ENCODE assay signal across 32 cellular contexts in genomic region chr5:111507276-111507675, GRCh38. TPM values are rescaled to one million over a fixed set of nuclear protein-coding genes. Genes with fewer than 3 reads are reported as not detected.
DNase-seq lines count a peak whose midpoint lies in the region; ATAC-seq and TF ChIP-seq lines count a peak whose summit lies in the region.
"Had no signal": no experiment of that assay in that cellular context is flagged by ENCODE, and none has a peak within 500 bp of the region (broad histone marks: within the 10 kb centered on the region; RNA-seq: fewer than 3 reads in every experiment).

No MANE protein-coding gene starts in this region.

- no peaks in the 10 kb centered on the region for H3K9me3 Mint-ChIP-seq in activated T-cell treated with anti-CD3 and anti-CD28 coated beads, Interleukin-2, amount 50 U/mL, for 72 hours
- H3K9me3 Mint-ChIP-seq in stimulated activated effector memory CD8-positive, alpha-beta T cell treated with anti-CD3 and anti-CD28 coated beads, Interleukin-12 subunit alpha, Interleukin-12 subunit beta, amount 100 ng/mL, for 72 hours, result no peaks in the 10 kb centered on the region
- H3K9me3 Mint-ChIP-seq: activated CD4-positive, alpha-beta memory T cell treated with anti-CD3 and anti-CD28 coated beads, Interleukin-2, amount 10 ng/mL, durations not matched to agents 7 days and 5 days; CD4-positive, alpha-beta memory T cell; mesothelial cell of epicardium had no signal

- no peak for TF ChIP-seq CTCF in choroid plexus epithelial cell (conservative IDR thresholded peaks at IDR 0.05; ENCODE audit: low read depth, low read length)

- no peak for DNase-seq in activated T-cell treated with anti-CD3 and anti-CD28 coated beads, Interleukin-2, amount 50 U/mL, for 72 hours
- DNase-seq in activated T-cell treated with anti-CD3 and anti-CD28 coated beads for 4 hours (no peak), OCI-M1 (lab: John Stamatoyannopoulos, UW) (peak; percentile 71), choroid plexus epithelial cell (ENCODE audit: low read depth) (peak; percentile 41), DMS153 (lab: John Stamatoyannopoulos, UW) (no peak)
- no peak for DNase-seq in stimulated activated effector memory CD8-positive, alpha-beta T cell treated with anti-CD3 and anti-CD28 coated beads, Interleukin-12 subunit alpha, Interleukin-12 subunit beta, amount 100 ng/mL, for 72 hours (ENCODE audit: low spot score in 2 of 2)
- no peak for DNase-seq in activated CD8-positive, alpha-beta memory T cell treated with anti-CD3 and anti-CD28 coated beads, Interleukin-2, amount 50 U/mL, for 4 hours
- DNase-seq: activated CD4-positive, alpha-beta memory T cell treated with anti-CD3 and anti-CD28 coated beads, Interleukin-2, amount 10 ng/mL, durations not matched to agents 7 days and 5 days; activated CD4-positive, CD25-positive, alpha-beta regulatory T cell treated with anti-CD3 and anti-CD28 coated beads, Interleukin-2, amount 50 U/mL, for 72 hours; activated gamma-delta T cell; caudate nucleus; CD4-positive, alpha-beta memory T cell; dermis blood vessel endothelial cell; DMS 273 treated with DMSO at 0.1 percent for 48 hours; foreskin keratinocyte; H7; heart left ventricle; KG1; kidney; MV-4-11; NCI-H446; NCI-H82; occipital lobe; stimulated activated CD4-positive, alpha-beta T cell treated with anti-CD3 and anti-CD28 coated beads, Interleukin-12 subunit alpha, Interleukin-12 subunit beta, amount 100 ng/mL, for 4 hours; stimulated activated CD4-positive, alpha-beta T cell treated with anti-CD3 and anti-CD28 coated beads, Interleukin-2, amount 100 ng/mL, for 48 hours; stomach had no signal

- H3K4me1 Mint-ChIP-seq in activated T-cell treated with anti-CD3 and anti-CD28 coated beads, Interleukin-2, amount 50 U/mL, for 72 hours (ENCODE audit: low read depth), result peaks cover 35% of the 10 kb centered on the region
- peaks cover 39% of the 10 kb centered on the region for H3K4me1 Mint-ChIP-seq in stimulated activated effector memory CD8-positive, alpha-beta T cell treated with anti-CD3 and anti-CD28 coated beads, Interleukin-12 subunit alpha, Interleukin-12 subunit beta, amount 100 ng/mL, for 72 hours

- peaks cover 3 to 6% of the 10 kb centered on the region in 2 donors for H3K36me3 Mint-ChIP-seq in activated T-cell treated with anti-CD3 and anti-CD28 coated beads, Interleukin-2, amount 50 U/mL, for 72 hours (ENCODE audit: insufficient read depth in 2 of 2)
- peaks cover 61% of the 10 kb centered on the region for H3K36me3 Mint-ChIP-seq in stimulated activated effector memory CD8-positive, alpha-beta T cell treated with anti-CD3 and anti-CD28 coated beads, Interleukin-12 subunit alpha, Interleukin-12 subunit beta, amount 100 ng/mL, for 72 hours
- H3K36me3 Mint-ChIP-seq: mesothelial cell of epicardium had no signal

- H3K27ac Mint-ChIP-seq in activated T-cell treated with anti-CD3 and anti-CD28 coated beads, Interleukin-2, amount 50 U/mL, for 72 hours, result peak overlapping the region; percentile 39
- H3K27ac Mint-ChIP-seq in stimulated activated effector memory CD8-positive, alpha-beta T cell treated with anti-CD3 and anti-CD28 coated beads, Interleukin-12 subunit alpha, Interleukin-12 subunit beta, amount 100 ng/mL, for 72 hours, result peak overlapping the region; percentile 30
- H3K27ac Mint-ChIP-seq: activated CD4-positive, alpha-beta memory T cell treated with anti-CD3 and anti-CD28 coated beads, Interleukin-2, amount 10 ng/mL, durations not matched to agents 7 days and 5 days; mesothelial cell of epicardium had no signal

- no peak for ATAC-seq in activated T-cell treated with anti-CD3 and anti-CD28 coated beads, Interleukin-2, amount 50 U/mL, for 72 hours (replicated peaks in 1 of 2)
- ATAC-seq in stimulated activated effector memory CD8-positive, alpha-beta T cell treated with anti-CD3 and anti-CD28 coated beads, Interleukin-12 subunit alpha, Interleukin-12 subunit beta, amount 100 ng/mL, for 72 hours, result no peak
- no peak for ATAC-seq in HG02588 (IDR thresholded peaks at IDR 0.05; ENCODE audit: unreplicated experiment)
- ATAC-seq: foreskin keratinocyte, heart left ventricle, sciatic nerve had no signal

- peak overlapping the region in 1 of 2 donors; percentile 45 for H3K4me3 Mint-ChIP-seq in activated T-cell treated with anti-CD3 and anti-CD28 coated beads, Interleukin-2, amount 50 U/mL, for 72 hours
- H3K4me3 Mint-ChIP-seq in stimulated activated effector memory CD8-positive, alpha-beta T cell treated with anti-CD3 and anti-CD28 coated beads, Interleukin-12 subunit alpha, Interleukin-12 subunit beta, amount 100 ng/mL, for 72 hours, result no peak overlapping the region
- H3K4me3 Mint-ChIP-seq: activated CD4-positive, alpha-beta memory T cell treated with anti-CD3 and anti-CD28 coated beads, Interleukin-2, amount 10 ng/mL, durations not matched to agents 7 days and 5 days; CD4-positive, alpha-beta memory T cell; mesothelial cell of epicardium had no signal

- no peak overlapping the region for H3K4me3 ChIP-seq in choroid plexus epithelial cell (ENCODE audit: low read depth, low read length)
- H3K4me3 ChIP-seq: esophagus muscularis mucosa, heart left ventricle, prostate gland, SK-N-MC, stomach had no signal

- H3K27me3 Mint-ChIP-seq in activated T-cell treated with anti-CD3 and anti-CD28 coated beads, Interleukin-2, amount 50 U/mL, for 72 hours (ENCODE audit: low read depth), result no peaks in the 10 kb centered on the region
- H3K27me3 Mint-ChIP-seq: activated CD4-positive, alpha-beta memory T cell treated with anti-CD3 and anti-CD28 coated beads, Interleukin-2, amount 10 ng/mL, durations not matched to agents 7 days and 5 days; CD4-positive, alpha-beta memory T cell had no signal

RNA-seq across cellular contexts. Expression of gene STARD4, which starts 5.1 kb away (rescaled TPM):
- 10 to 100 TPM; 28.9 to 47.4 TPM for total RNA-seq in activated T-cell treated with anti-CD3 and anti-CD28 coated beads, Interleukin-2, amount 50 U/mL, for 72 hours

Comparison
In these comparisons a context has a peak if more than half of its experiments do, and no peak if none do; other contexts are left out.
1. DNase-seq: peak in OCI-M1 (single experiment) and choroid plexus epithelial cell (single experiment); none in activated T-cell treated with anti-CD3 and anti-CD28 coated beads, Interleukin-2, amount 50 U/mL, for 72 hours (0 of 2), activated T-cell treated with anti-CD3 and anti-CD28 coated beads for 4 hours (single experiment), stimulated activated effector memory CD8-positive, alpha-beta T cell treated with anti-CD3 and anti-CD28 coated beads, Interleukin-12 subunit alpha, Interleukin-12 subunit beta, amount 100 ng/mL, for 72 hours (0 of 2), activated CD8-positive, alpha-beta memory T cell treated with anti-CD3 and anti-CD28 coated beads, Interleukin-2, amount 50 U/mL, for 4 hours (single experiment) and DMS153 (single experiment).